ENCODE assay signal across 20 cellular contexts in genomic region chrX:13372203-13372980, GRCh38. TPM values are rescaled to one million over a fixed set of nuclear protein-coding genes. Genes with fewer than 3 reads are reported as not detected.
DNase-seq lines count a peak whose midpoint lies in the region; ATAC-seq, FAIRE-seq and TF ChIP-seq lines count a peak whose summit lies in the region.
"Had no signal": no experiment of that assay in that cellular context is flagged by ENCODE, and none has a peak within 500 bp of the region (broad histone marks: within the 10 kb centered on the region; RNA-seq: fewer than 3 reads in every experiment).

No MANE protein-coding gene starts in this region.

- H3K9ac ChIP-seq in keratinocyte (ENCODE audit: control insufficient read depth, extremely low read depth, insufficient read depth, low read length): no peak overlapping the region
- no peak overlapping the region for H3K9ac ChIP-seq in HepG2 (ENCODE audit: insufficient read depth, low read depth, low read length)

- H3K27ac ChIP-seq in keratinocyte (ENCODE audit: control insufficient read depth, insufficient read depth, low read length) (no peak overlapping the region), vagina (peak overlapping the region; percentile 55), dorsolateral prefrontal cortex (no peak overlapping the region), HepG2 (ENCODE audit: extremely low read length, insufficient read depth, low read length) (no peak overlapping the region)

- no peak for TF ChIP-seq RAD21 in HepG2 (CRISPR knock-in tag; IDR thresholded peaks at IDR 0.05)

- H3K27ac Mint-ChIP-seq in natural killer cell treated with Interleukin-12 subunit alpha and Interleukin-12 subunit beta and Interleukin-15 and Interleukin-18, amount 100 ng/mL, for 72 hours: peak overlapping the region; percentile 47 to 82
- H3K27ac Mint-ChIP-seq in natural killer cell: no peak overlapping the region
- H3K27ac Mint-ChIP-seq: CD4-positive, alpha-beta memory T cell had no signal

- TF ChIP-seq CTCF in natural killer cell (IDR thresholded peaks at IDR 0.05): no peak
- TF ChIP-seq CTCF in keratinocyte (optimal IDR thresholded peaks at IDR 0.05 in 1 of 3, IDR thresholded peaks at IDR 0.05 in 1 of 3, conservative IDR thresholded peaks at IDR 0.05 in 1 of 3; ENCODE audit: extremely low read depth in 1 of 3, insufficient read depth in 2 of 3, low read length in 3 of 3): no peak
- TF ChIP-seq CTCF in vagina (IDR thresholded peaks at IDR 0.05): no peak
- no peak for TF ChIP-seq CTCF in dorsolateral prefrontal cortex (IDR thresholded peaks at IDR 0.05 in 54 of 56, conservative IDR thresholded peaks at IDR 0.05 in 2 of 56; ENCODE audit: low read depth in 1 of 56, partially characterized antibody in 56 of 56)
- TF ChIP-seq CTCF in HepG2 (CRISPR knock-in tag; IDR thresholded peaks at IDR 0.05): no peak

- POLR2A ChIA-PET in HepG2 (lab: Yijun Ruan, JAX): no interaction called here

- no peak overlapping the region for H3K4me2 ChIP-seq in keratinocyte (ENCODE audit: control insufficient read depth, extremely low read depth, insufficient read depth, low read depth, low read length)
- no peak overlapping the region for H3K4me2 ChIP-seq in HepG2 (ENCODE audit: low read depth, low read length)

- TF ChIP-seq EP300 in HepG2 (IDR thresholded peaks at IDR 0.05; ENCODE audit: low read depth in 2 of 2, low read length in 2 of 2) (no peak), HepG2 (CRISPR knock-in tag; IDR thresholded peaks at IDR 0.05; ENCODE audit: borderline replicate concordance) (no peak)

- no peaks in the 10 kb centered on the region for H3K9me3 ChIP-seq in keratinocyte (ENCODE audit: control insufficient read depth, low read depth, low read length)
- H3K9me3 ChIP-seq in vagina: no peaks in the 10 kb centered on the region
- H3K9me3 ChIP-seq in HepG2 (ENCODE audit: low read length): no peaks in the 10 kb centered on the region

- FAIRE-seq in keratinocyte (lab: Jason Lieb, UNC) (peak; percentile 93), HepG2 (lab: Jason Lieb, UNC) (no peak)
- FAIRE-seq: A204.1, H1 had no signal

- H3K27me3 ChIP-seq in keratinocyte (ENCODE audit: control insufficient read depth, extremely low read depth, insufficient read depth, low read length) (no peaks in the 10 kb centered on the region), vagina (no peaks in the 10 kb centered on the region), dorsolateral prefrontal cortex (peaks cover 0 to 46% (median 9%) of the 10 kb centered on the region in 45 donors), HepG2 (ENCODE audit: control insufficient read depth in 1 of 2, insufficient read depth in 2 of 2, low read length in 2 of 2) (no peaks in the 10 kb centered on the region)

- H3K4me3 Mint-ChIP-seq in natural killer cell treated with Interleukin-12 subunit alpha and Interleukin-12 subunit beta and Interleukin-15 and Interleukin-18, amount 100 ng/mL, for 72 hours: peak overlapping the region; percentile 38
- no peak overlapping the region for H3K4me3 Mint-ChIP-seq in natural killer cell
- H3K4me3 Mint-ChIP-seq: CD4-positive, alpha-beta memory T cell had no signal

- H3K27me3 Mint-ChIP-seq in natural killer cell treated with Interleukin-12 subunit alpha and Interleukin-12 subunit beta and Interleukin-15 and Interleukin-18, amount 100 ng/mL, for 72 hours: peaks cover 0 to 14% of the 10 kb centered on the region in 2 donors
- H3K27me3 Mint-ChIP-seq in natural killer cell (ENCODE audit: low read depth in 2 of 2): peaks cover 0 to 28% of the 10 kb centered on the region in 2 donors
- H3K27me3 Mint-ChIP-seq: CD4-positive, alpha-beta memory T cell had no signal

- no peaks in the 10 kb centered on the region for H3K9me1 ChIP-seq in keratinocyte (ENCODE audit: control insufficient read depth, extremely low read depth, insufficient read depth, low read length)

- H3K4me3 ChIP-seq in keratinocyte (ENCODE audit: control insufficient read depth in 2 of 3, extremely low read depth in 1 of 3, insufficient read depth in 2 of 3, low read depth in 1 of 3, low read length in 3 of 3) (no peak overlapping the region), vagina (no peak overlapping the region), dorsolateral prefrontal cortex (no peak overlapping the region), HepG2 (replicated peaks in 1 of 3; ENCODE audit: insufficient read depth in 1 of 3, low read depth in 2 of 3, low read length in 3 of 3) (no peak overlapping the region)

- in situ Hi-C loops in HepG2 (cut with HindIII; ENCODE audit: extremely low pct_ligation_motif_present, low pct_unique_long_range_greater_than_20kb): no loop called here

- peak in 1 of 2 donors; percentile 52 for ATAC-seq in natural killer cell treated with Interleukin-12 subunit alpha and Interleukin-12 subunit beta and Interleukin-15 and Interleukin-18, amount 100 ng/mL, for 72 hours
- ATAC-seq in natural killer cell (no peak), HepG2 (no peak)

- no peaks in the 10 kb centered on the region for H3K9me3 Mint-ChIP-seq in natural killer cell treated with Interleukin-12 subunit alpha and Interleukin-12 subunit beta and Interleukin-15 and Interleukin-18, amount 100 ng/mL, for 72 hours
- H3K9me3 Mint-ChIP-seq in natural killer cell: no peaks in the 10 kb centered on the region
- H3K9me3 Mint-ChIP-seq: CD4-positive, alpha-beta memory T cell had no signal

- no peak overlapping the region for H2AFZ ChIP-seq in keratinocyte (ENCODE audit: control insufficient read depth, low read length)
- no peak overlapping the region for H2AFZ ChIP-seq in HepG2 (ENCODE audit: low read length)

- WGBS in HepG2 (ENCODE audit: low lambda C conversion rate): 40% methylated on average over 2 of the region's 2 CpGs

- intact Hi-C loops in natural killer cell (cut with micrococcal nuclease): no loop called here
- intact Hi-C loops in vagina (cut with DNase I): no loop called here
- intact Hi-C loops in dorsolateral prefrontal cortex (cut with DNase I): no loop called here
- intact Hi-C loops in HepG2 (cut with micrococcal nuclease; ENCODE audit: unreplicated experiment): no loop called here

- H3K36me3 Mint-ChIP-seq in natural killer cell treated with Interleukin-12 subunit alpha and Interleukin-12 subunit beta and Interleukin-15 and Interleukin-18, amount 100 ng/mL, for 72 hours: peaks cover 3% of the 10 kb centered on the region
- H3K36me3 Mint-ChIP-seq in natural killer cell: no peaks in the 10 kb centered on the region
- H3K36me3 Mint-ChIP-seq: CD4-positive, alpha-beta memory T cell had no signal

- no TSS peak for BruUV-seq in HepG2 (replicated peaks; lab: Mats Ljungman, UMichigan)

- CTCF ChIA-PET in HepG2 (lab: Yijun Ruan, JAX; ENCODE audit: low intra/inter-chr PET ratio, low total read pairs): no interaction called here

- H4K20me1 ChIP-seq in keratinocyte (ENCODE audit: control insufficient read depth, extremely low read depth, insufficient read depth, low read length): no peaks in the 10 kb centered on the region
- no peaks in the 10 kb centered on the region for H4K20me1 ChIP-seq in HepG2 (ENCODE audit: insufficient read depth, low read length)

- peaks cover 40% of the 10 kb centered on the region for H3K4me1 ChIP-seq in keratinocyte (ENCODE audit: control insufficient read depth, extremely low read depth, insufficient read depth, low read length)
- H3K4me1 ChIP-seq in vagina: peaks cover 4% of the 10 kb centered on the region
- H3K4me1 ChIP-seq in HepG2 (ENCODE audit: insufficient read depth, low read length): no peaks in the 10 kb centered on the region

- dilution Hi-C loops in keratinocyte (cut with MboI; ENCODE audit: extremely low pct_ligation_motif_present, low sequenced_read_pairs): no loop called here

- no peaks in the 10 kb centered on the region for H3K79me2 ChIP-seq in keratinocyte (ENCODE audit: control insufficient read depth, insufficient read depth, low read length)
- H3K79me2 ChIP-seq in HepG2 (ENCODE audit: insufficient read depth, low read length): no peaks in the 10 kb centered on the region

- H3K4me1 Mint-ChIP-seq in natural killer cell treated with Interleukin-12 subunit alpha and Interleukin-12 subunit beta and Interleukin-15 and Interleukin-18, amount 100 ng/mL, for 72 hours (ENCODE audit: low read depth in 2 of 2): peaks cover 43 to 46% of the 10 kb centered on the region in 2 donors
- H3K4me1 Mint-ChIP-seq in natural killer cell: peaks cover 11% of the 10 kb centered on the region in 2 donors

- TF ChIP-seq POLR2A in vagina (IDR thresholded peaks at IDR 0.05): no peak
- TF ChIP-seq POLR2A in HepG2 (IDR thresholded peaks at IDR 0.05; ENCODE audit: insufficient read depth in 1 of 2, low read depth in 2 of 2, low read length in 2 of 2): no peak

- no peaks in the 10 kb centered on the region for H3K36me3 ChIP-seq in keratinocyte (ENCODE audit: control insufficient read depth in 2 of 2, extremely low read depth in 1 of 2, insufficient read depth in 2 of 2, low read length in 2 of 2)
- H3K36me3 ChIP-seq in vagina: no peaks in the 10 kb centered on the region
- H3K36me3 ChIP-seq in HepG2 (replicated peaks in 1 of 2; ENCODE audit: control insufficient read depth in 1 of 2, insufficient read depth in 2 of 2, low read length in 2 of 2): no peaks in the 10 kb centered on the region

- DNase-seq in natural killer cell treated with Interleukin-12 subunit alpha and Interleukin-12 subunit beta and Interleukin-15 and Interleukin-18, amount 100 ng/mL, for 72 hours (ENCODE audit: low spot score): no peak
- DNase-seq in natural killer cell (no peak), dermis blood vessel endothelial cell (peak; percentile 8), keratinocyte (ENCODE audit: low read depth, low spot score) (no peak), vagina (ENCODE audit: extremely low spot score in 2 of 2) (no peak), DMS 273 treated with DMSO at 0.1 percent for 48 hours (lab: John Stamatoyannopoulos, UW) (no peak), dorsolateral prefrontal cortex (no peak), HepG2 (ENCODE audit: low spot score) (no peak)
- DNase-seq: CD4-positive, alpha-beta memory T cell; KBM-7; NCI-H1105; NCI-H2081 treated with DMSO at 0.1 percent for 48 hours; NCI-H748 treated with DMSO at 0.1 percent for 48 hours; NK-92 treated with Interleukin-12 subunit alpha and Interleukin-12 subunit beta, amount 100 ng/mL, for 24 hours; SHP77 had no signal

RNA-seq across cellular contexts. Expression of gene ATXN3L, which starts 52.5 kb away (rescaled TPM):
- not detected for total RNA-seq in natural killer cell treated with Interleukin-12 subunit alpha and Interleukin-12 subunit beta and Interleukin-15 and Interleukin-18, amount 100 ng/mL, for 72 hours
- not detected for total RNA-seq in natural killer cell
- total RNA-seq in dermis blood vessel endothelial cell: not detected in 2 replicates
- not detected in 3 replicates for polyA plus RNA-seq in keratinocyte
- not detected for polyA plus RNA-seq in keratinocyte (2011; ENCODE audit: low read depth)
- polyA plus RNA-seq in keratinocyte (2011; cell fraction: cytosol; rRNA removed): not detected in 2 replicates
- not detected in 2 replicates for polyA plus RNA-seq in keratinocyte (2011; cell fraction: nucleus; rRNA removed)
- not detected in 2 replicates for polyA plus RNA-seq in keratinocyte (2012; ENCODE audit: low replicate concordance)
- polyA minus RNA-seq in keratinocyte: not detected in 3 replicates
- polyA minus RNA-seq in keratinocyte (2011; cell fraction: cytosol; rRNA and poly(A)+ RNA removed): not detected
- not detected in 2 replicates for polyA minus RNA-seq in keratinocyte (2011; cell fraction: nucleus; rRNA and poly(A)+ RNA removed)
- total RNA-seq in vagina: not detected
- total RNA-seq in dorsolateral prefrontal cortex: not detected
- total RNA-seq in HepG2 (2016; rRNA removed; fragmentation: Illumina TruSeq; extraction: Trizol): not detected in 2 replicates
- not detected in 2 replicates for total RNA-seq in HepG2 (2016; cell fraction: cytosol; rRNA removed; fragmentation: Illumina TruSeq; extraction: Trizol; ENCODE audit: low read depth)
- total RNA-seq in HepG2 (2016; cell fraction: insoluble cytoplasmic fraction; rRNA removed; fragmentation: Illumina TruSeq; extraction: Trizol): not detected in 2 replicates
- total RNA-seq in HepG2 (2016; cell fraction: membrane; rRNA removed; fragmentation: Illumina TruSeq; extraction: Trizol): not detected in 2 replicates
- not detected in 2 replicates for total RNA-seq in HepG2 (2016; cell fraction: nucleus; rRNA removed; fragmentation: Illumina TruSeq; extraction: Trizol)
- polyA plus RNA-seq in HepG2 (2011; rRNA removed): not detected in 2 replicates
- polyA plus RNA-seq in HepG2 (2011; cell fraction: cytosol; rRNA removed): not detected in 2 replicates
- not detected in 2 replicates for polyA plus RNA-seq in HepG2 (2011; cell fraction: nucleus; rRNA removed)
- polyA plus RNA-seq in HepG2 (2012): not detected in 2 replicates
- not detected in 2 replicates for polyA plus RNA-seq in HepG2 (2016; cell fraction: cytosol; fragmentation: Illumina TruSeq; extraction: Trizol; ENCODE audit: low read depth)
- not detected in 2 replicates for polyA plus RNA-seq in HepG2 (2016; cell fraction: insoluble cytoplasmic fraction; fragmentation: Illumina TruSeq; extraction: Trizol; ENCODE audit: low read depth)
- polyA plus RNA-seq in HepG2 (2016; cell fraction: membrane; fragmentation: Illumina TruSeq; extraction: Trizol; ENCODE audit: low read depth): not detected in 2 replicates
- not detected in 2 replicates for polyA plus RNA-seq in HepG2 (2016; cell fraction: nucleus; fragmentation: Illumina TruSeq; extraction: Trizol; ENCODE audit: insufficient read depth, low read depth)
- polyA minus RNA-seq in HepG2 (2011; rRNA and poly(A)+ RNA removed; ENCODE audit: low replicate concordance): not detected in 2 replicates
- not detected in 2 replicates for polyA minus RNA-seq in HepG2 (2011; cell fraction: cytosol; rRNA and poly(A)+ RNA removed)
- polyA minus RNA-seq in HepG2 (2011; cell fraction: nucleus; rRNA and poly(A)+ RNA removed): not detected in 2 replicates
- total RNA-seq: CD4-positive, alpha-beta memory T cell; H1; NCI-H460; OCI-LY7 had no signal
- polyA plus RNA-seq: BJ; CD4-positive, alpha-beta memory T cell; H1 had no signal

Comparison
In these comparisons a context has a peak if more than half of its experiments do, and no peak if none do; other contexts are left out.
1. H3K27ac Mint-ChIP-seq: peak in natural killer cell treated with Interleukin-12 subunit alpha and Interleukin-12 subunit beta and Interleukin-15 and Interleukin-18, amount 100 ng/mL, for 72 hours (2 of 2); none in natural killer cell (0 of 2).